ENCODE assay signal across 8 cellular contexts in the genomic region with DNA sequence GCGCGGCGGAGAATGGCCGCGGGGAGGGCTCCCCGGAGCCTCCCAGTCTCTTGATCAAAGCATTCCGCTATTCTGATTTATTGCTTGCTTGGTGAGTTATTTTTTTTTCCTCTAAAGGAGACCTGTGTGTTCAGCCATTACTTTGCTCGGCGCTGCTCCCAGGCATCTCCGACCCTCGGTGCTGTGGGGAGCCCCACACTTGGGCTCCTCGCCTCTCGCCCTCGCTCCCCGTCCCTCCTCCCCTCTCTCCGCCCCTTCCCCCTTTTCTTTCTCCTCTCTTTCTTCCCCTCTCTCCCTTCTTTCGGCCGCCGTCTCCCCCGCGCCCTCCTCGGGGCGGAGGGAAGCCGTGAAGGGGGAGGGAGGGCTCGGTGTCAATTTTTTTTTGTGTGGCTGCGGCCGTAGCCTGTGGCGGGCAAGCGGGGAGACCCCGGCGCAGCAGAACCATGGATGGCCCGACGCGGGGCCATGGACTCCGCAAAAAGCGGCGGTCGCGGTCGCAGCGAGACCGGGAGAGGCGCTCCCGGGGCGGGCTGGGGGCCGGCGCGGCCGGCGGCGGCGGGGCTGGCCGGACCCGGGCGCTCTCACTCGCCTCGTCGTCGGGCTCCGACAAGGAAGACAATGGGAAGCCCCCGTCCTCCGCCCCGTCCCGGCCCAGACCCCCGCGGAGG. TPM values are rescaled to one million over a fixed set of nuclear protein-coding genes. Genes with fewer than 3 reads are reported as not detected.
DNase-seq lines count a peak whose midpoint lies in the region; ATAC-seq, FAIRE-seq and TF ChIP-seq lines count a peak whose summit lies in the region.

No MANE protein-coding gene starts in this region.

- no peak for TF ChIP-seq CTCF in LNCaP clone FGC (IDR thresholded peaks at IDR 0.05; ENCODE audit: control insufficient read depth, extremely low read depth, insufficient read depth)
- TF ChIP-seq CTCF in body of pancreas (IDR thresholded peaks at IDR 0.05): no peak
- no peak for TF ChIP-seq CTCF in HepG2 (CRISPR knock-in tag; IDR thresholded peaks at IDR 0.05)
- TF ChIP-seq CTCF in thoracic aorta (IDR thresholded peaks at IDR 0.05): no peak

- H3K36me3 ChIP-seq in body of pancreas (replicated peaks in 1 of 2; ENCODE audit: insufficient read depth in 1 of 2, low read depth in 2 of 2) (no peaks in the 10 kb centered on the region), HepG2 (replicated peaks in 1 of 2; ENCODE audit: control insufficient read depth in 1 of 2, insufficient read depth in 2 of 2, low read length in 2 of 2) (no peaks in the 10 kb centered on the region), thoracic aorta (no peaks in the 10 kb centered on the region)

- intact Hi-C loops in body of pancreas (cut with DNase I) (no loop called here), HepG2 (cut with micrococcal nuclease; ENCODE audit: unreplicated experiment) (no loop called here)

- no peak overlapping the region for H2AFZ ChIP-seq in HepG2 (ENCODE audit: low read length)

- in situ Hi-C loops in HepG2 (cut with HindIII; ENCODE audit: extremely low pct_ligation_motif_present, low pct_unique_long_range_greater_than_20kb): no loop called here

- CTCF ChIA-PET in HepG2 (lab: Yijun Ruan, JAX; ENCODE audit: low intra/inter-chr PET ratio, low total read pairs): no interaction called here

- H3K27me3 ChIP-seq in body of pancreas: no peaks in the 10 kb centered on the region
- peaks cover 0 to 38% of the 10 kb centered on the region in 2 experiments; a peak in 4 of 5 replicates for H3K27me3 ChIP-seq in HepG2 (ENCODE audit: control insufficient read depth in 1 of 2, insufficient read depth in 2 of 2, low read length in 2 of 2)
- no peaks in the 10 kb centered on the region for H3K27me3 ChIP-seq in thoracic aorta (replicated peaks; ENCODE audit: insufficient read depth)

- POLR2A ChIA-PET in HepG2 (lab: Yijun Ruan, JAX): no interaction called here

- TF ChIP-seq POLR2A in body of pancreas (IDR thresholded peaks at IDR 0.05): no peak
- no peak for TF ChIP-seq POLR2A in HepG2 (IDR thresholded peaks at IDR 0.05; ENCODE audit: insufficient read depth in 1 of 2, low read depth in 2 of 2, low read length in 2 of 2)
- TF ChIP-seq POLR2A in GM18505 (IDR thresholded peaks at IDR 0.05; ENCODE audit: borderline replicate concordance, extremely low read depth, insufficient read depth, insufficient read length): no peak

- H3K4me3 ChIP-seq in LNCaP clone FGC (ENCODE audit: low read depth, low read length) (peak overlapping the region; percentile 53), body of pancreas (peak overlapping the region; percentile 10 to 58), HepG2 (replicated peaks in 1 of 3; ENCODE audit: insufficient read depth in 1 of 3, low read depth in 2 of 3, low read length in 3 of 3) (peak overlapping the region; percentile 60 to 70 (median 62); a peak in 5 of 6 replicates), thoracic aorta (peak overlapping the region; percentile 98)

- no peak for TF ChIP-seq RAD21 in HepG2 (CRISPR knock-in tag; IDR thresholded peaks at IDR 0.05)

- peak overlapping the region; percentile 70 for H3K4me2 ChIP-seq in HepG2 (ENCODE audit: low read depth, low read length)

- no peaks in the 10 kb centered on the region for H3K9me3 ChIP-seq in body of pancreas
- H3K9me3 ChIP-seq in HepG2 (ENCODE audit: low read length): no peaks in the 10 kb centered on the region
- no peaks in the 10 kb centered on the region for H3K9me3 ChIP-seq in thoracic aorta

- ATAC-seq in body of pancreas: no peak
- peak; percentile 25; the same call in 2 of the 3 replicates for ATAC-seq in HepG2
- no peak for ATAC-seq in thoracic aorta (ENCODE audit: insufficient number of reproducible peaks, low FRiP score, low read depth)
- no peak for ATAC-seq in GM18498 (IDR thresholded peaks at IDR 0.05; ENCODE audit: unreplicated experiment)
- ATAC-seq in GM18505 (IDR thresholded peaks at IDR 0.05; ENCODE audit: unreplicated experiment): no peak

- BruUV-seq in HepG2 (replicated peaks; lab: Mats Ljungman, UMichigan): no TSS peak

- H3K27ac ChIP-seq in body of pancreas (peak overlapping the region in 1 of 4 donors; percentile 90), HepG2 (ENCODE audit: extremely low read length, insufficient read depth, low read length) (no peak overlapping the region), thoracic aorta (no peak overlapping the region)

- peak; percentile 13 for DNase-seq in DMS79 (lab: John Stamatoyannopoulos, UW)
- no peak for DNase-seq in LNCaP clone FGC (ENCODE audit: low read depth)
- peak in 2 of 4 donors; percentile 14 for DNase-seq in body of pancreas
- no peak for DNase-seq in HepG2 (ENCODE audit: low spot score)
- DNase-seq in thoracic aorta (ENCODE audit: low spot score): no peak
- DNase-seq in ecto neural progenitor cell (ENCODE audit: low spot score): no peak

- WGBS in body of pancreas, 2 donors: 1 to 2% methylated on average over 31 to 58 of the region's 66 CpGs
- WGBS in HepG2 (ENCODE audit: low lambda C conversion rate): 3% methylated on average over 34 of the region's 66 CpGs

- no peak for FAIRE-seq in HepG2 (lab: Jason Lieb, UNC)

- no peak for TF ChIP-seq EP300 in HepG2 (IDR thresholded peaks at IDR 0.05; ENCODE audit: low read depth in 2 of 2, low read length in 2 of 2)
- no peak for TF ChIP-seq EP300 in HepG2 (CRISPR knock-in tag; IDR thresholded peaks at IDR 0.05; ENCODE audit: borderline replicate concordance)

- H3K79me2 ChIP-seq in HepG2 (ENCODE audit: insufficient read depth, low read length): no peaks in the 10 kb centered on the region

- no peak overlapping the region for H3K9ac ChIP-seq in HepG2 (ENCODE audit: insufficient read depth, low read depth, low read length)

- H4K20me1 ChIP-seq in HepG2 (ENCODE audit: insufficient read depth, low read length): no peaks in the 10 kb centered on the region

- H3K4me1 ChIP-seq in body of pancreas (peaks cover 28% of the 10 kb centered on the region), HepG2 (ENCODE audit: insufficient read depth, low read length) (peaks cover 18% of the 10 kb centered on the region), thoracic aorta (ENCODE audit: control insufficient read depth in 1 of 2, low read depth in 2 of 2) (peaks cover 11 to 23% of the 10 kb centered on the region in 2 donors)

TF ChIP-seq in HepG2, 621 proteins besides CTCF, POLR2A, EP300 and RAD21:
- TF ChIP-seq HNRNPLL (IDR thresholded peaks at IDR 0.05; ENCODE audit: low read depth, low read length, poor library complexity, severe bottlenecking) (peak; percentile 64), ZMAT3 (CRISPR knock-in tag; conservative IDR thresholded peaks at IDR 0.05) (no peak)

RNA-seq across cellular contexts. Expression of a gene that starts 1.1 kb away (rescaled TPM):
- total RNA-seq in body of pancreas (10 to 100 TPM; 11.7 to 18.5 TPM), HepG2 (2016; rRNA removed; fragmentation: Illumina TruSeq; extraction: Trizol) (0.38 TPM in 1 of 2 replicates, not detected in the other), thoracic aorta (100 to 1,000 TPM in 1 of 2 donors, 10 to 100 TPM in 1; 49.4 to 101 TPM)
- total RNA-seq in HepG2 (2016; cell fraction: cytosol; rRNA removed; fragmentation: Illumina TruSeq; extraction: Trizol; ENCODE audit: low read depth): 0.09 and 0.10 TPM in 2 replicates
- 0.09 TPM in 1 of 2 replicates, not detected in the other for total RNA-seq in HepG2 (2016; cell fraction: insoluble cytoplasmic fraction; rRNA removed; fragmentation: Illumina TruSeq; extraction: Trizol)
- 0.06 and 0.07 TPM in 2 replicates for total RNA-seq in HepG2 (2016; cell fraction: membrane; rRNA removed; fragmentation: Illumina TruSeq; extraction: Trizol)
- total RNA-seq in HepG2 (2016; cell fraction: nucleus; rRNA removed; fragmentation: Illumina TruSeq; extraction: Trizol): 0.60 and 1.5 TPM in 2 replicates
- not detected in 2 replicates for polyA plus RNA-seq in HepG2 (2011; rRNA removed)
- 0.01 TPM in 2 replicates for polyA plus RNA-seq in HepG2 (2011; cell fraction: cytosol; rRNA removed)
- polyA plus RNA-seq in HepG2 (2011; cell fraction: nucleus; rRNA removed): 0.14 and 1.1 TPM in 2 replicates
- 0.33 and 0.44 TPM in 2 replicates for polyA plus RNA-seq in HepG2 (2012)
- polyA plus RNA-seq in HepG2 (2016; cell fraction: cytosol; fragmentation: Illumina TruSeq; extraction: Trizol; ENCODE audit: low read depth): not detected in 2 replicates
- 0.03 and 0.29 TPM in 2 replicates for polyA plus RNA-seq in HepG2 (2016; cell fraction: insoluble cytoplasmic fraction; fragmentation: Illumina TruSeq; extraction: Trizol; ENCODE audit: low read depth)
- polyA plus RNA-seq in HepG2 (2016; cell fraction: membrane; fragmentation: Illumina TruSeq; extraction: Trizol; ENCODE audit: low read depth): not detected in 2 replicates
- polyA plus RNA-seq in HepG2 (2016; cell fraction: nucleus; fragmentation: Illumina TruSeq; extraction: Trizol; ENCODE audit: insufficient read depth, low read depth): 0.59 and 1.0 TPM in 2 replicates
- 0.10 and 0.19 TPM in 2 replicates for polyA minus RNA-seq in HepG2 (2011; rRNA and poly(A)+ RNA removed; ENCODE audit: low replicate concordance)
- not detected in 2 replicates for polyA minus RNA-seq in HepG2 (2011; cell fraction: cytosol; rRNA and poly(A)+ RNA removed)
- polyA minus RNA-seq in HepG2 (2011; cell fraction: nucleus; rRNA and poly(A)+ RNA removed): 0.99 and 1.4 TPM in 2 replicates

Comparison
In these comparisons a context has a peak if more than half of its experiments do, and no peak if none do; other contexts are left out.
1. H3K4me3 ChIP-seq: peak in every context shown above with its lines; median percentile 98 in thoracic aorta; 62 in HepG2; 53 in LNCaP clone FGC; 34 in body of pancreas.
2. RNA of a gene that starts 1.1 kb away (total RNA-seq): 49.4 to 101 TPM in thoracic aorta and 11.7 to 18.5 TPM in body of pancreas; 0.06 to 1.5 TPM in HepG2; every median in the first group is over 4 times any median in the second.